Comparison of ENCODE assay signal across 3 cellular contexts in genomic region chr4:112120021-112120420, GRCh38.
TF ChIP-seq lines count a peak whose summit lies in the region.

No MANE protein-coding gene starts in this region.

TF ChIP-seq in liver, 16 proteins besides CTCF, POLR2A, EP300 and RAD21:
- no peak for TF ChIP-seq GABPA (IDR thresholded peaks at IDR 0.05 in 1 of 2, conservative IDR thresholded peaks at IDR 0.05 in 1 of 2)
- TF ChIP-seq NR2F2 (IDR thresholded peaks at IDR 0.05): peak; percentile 29

TF ChIP-seq in HepG2, 621 proteins besides CTCF, POLR2A, EP300 and RAD21 (continues in another document):
- TF ChIP-seq ZNF597 (CRISPR knock-in tag; IDR thresholded peaks at IDR 0.05) (no peak), ZNF468 (CRISPR knock-in tag; IDR thresholded peaks at IDR 0.05) (no peak), E2F1 (CRISPR knock-in tag; IDR thresholded peaks at IDR 0.05) (no peak), HIC2 (CRISPR knock-in tag; IDR thresholded peaks at IDR 0.05; ENCODE audit: low read depth) (no peak), AHDC1 (CRISPR knock-in tag; IDR thresholded peaks at IDR 0.05; ENCODE audit: borderline replicate concordance) (no peak), PHB2 (IDR thresholded peaks at IDR 0.05; ENCODE audit: partially characterized antibody) (no peak), ELF4 (CRISPR knock-in tag; IDR thresholded peaks at IDR 0.05; ENCODE audit: borderline replicate concordance) (no peak), ZNF333 (CRISPR knock-in tag; IDR thresholded peaks at IDR 0.05; ENCODE audit: borderline replicate concordance) (no peak), GATA4 (IDR thresholded peaks at IDR 0.05; ENCODE audit: borderline replicate concordance, low read depth) (no peak), SCMH1 (CRISPR knock-in tag; IDR thresholded peaks at IDR 0.05; ENCODE audit: borderline replicate concordance) (no peak), RARA (CRISPR knock-in tag; IDR thresholded peaks at IDR 0.05) (no peak), ZSCAN5A (CRISPR knock-in tag; IDR thresholded peaks at IDR 0.05; ENCODE audit: borderline replicate concordance) (no peak), KDM2A (CRISPR knock-in tag; IDR thresholded peaks at IDR 0.05; ENCODE audit: borderline replicate concordance, low read depth) (no peak), RBAK (CRISPR knock-in tag; IDR thresholded peaks at IDR 0.05) (no peak), KLF16 (CRISPR knock-in tag; IDR thresholded peaks at IDR 0.05) (no peak), HNF4A (CRISPR knock-in tag; IDR thresholded peaks at IDR 0.05) (no peak), RBFOX2 (IDR thresholded peaks at IDR 0.05; ENCODE audit: low read depth, low read length) (no peak)

TF ChIP-seq in GM12878, 131 proteins besides CTCF, POLR2A, EP300 and RAD21:
- TF ChIP-seq PKNOX1 (IDR thresholded peaks at IDR 0.05) (0 out of 2 replicates have a peak, but pooled peaks have one; percentile 27), SREBF2 (IDR thresholded peaks at IDR 0.05; ENCODE audit: low read length) (no peak)
